ENCODE assay signal across 24 cellular contexts in the genomic region with DNA sequence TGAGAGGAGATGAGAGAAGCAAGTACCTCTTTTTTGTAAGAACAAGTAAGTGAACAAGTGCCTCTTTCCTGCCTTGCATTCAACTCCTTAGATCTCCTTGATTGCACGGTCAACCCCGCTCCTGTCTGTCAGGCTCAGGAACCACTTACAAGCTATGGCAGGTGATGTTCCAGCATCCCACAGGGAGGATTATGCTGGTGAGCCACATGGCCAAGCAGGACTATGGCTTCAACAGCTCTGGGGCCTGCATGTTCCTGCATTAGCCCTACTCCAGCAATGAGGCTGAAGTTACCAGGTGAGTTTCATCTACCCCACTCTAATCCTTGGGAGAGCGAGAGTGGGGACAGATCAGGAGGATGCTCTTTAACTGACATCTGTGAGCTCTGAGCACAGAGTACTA.
"Had no signal": no experiment of that assay in that cellular context is flagged by ENCODE, and none has a peak within 500 bp of the region (broad histone marks: within the 10 kb centered on the region; RNA-seq: fewer than 3 reads in every experiment).

No MANE protein-coding gene starts in this region.

- ATAC-seq: effector memory CD8-positive, alpha-beta T cell; gastroesophageal sphincter; left cardiac atrium; right cardiac atrium; stimulated activated naive B cell treated with anti-CD40 and anti-IgM and Interleukin-4, amounts not matched to agents 10 μg/mL and 1 μg/mL and 100 μg/mL, for 72 hours; stimulated activated naive CD8-positive, alpha-beta T cell treated with anti-CD3 and anti-CD28 coated beads, Interleukin-15, amount 100 ng/mL, for 72 hours had no signal

- H3K9me3 Mint-ChIP-seq: dendritic cell treated with granulocyte-macrophage colony-stimulating factor and Interleukin-4, amounts not matched to agents 40 ng/mL and 50 ng/mL, for 4 days; effector memory CD8-positive, alpha-beta T cell; immature natural killer cell; naive B cell; neural crest cell; stimulated activated naive B cell treated with anti-CD40 and anti-IgM and Interleukin-4, amounts not matched to agents 10 μg/mL and 1 μg/mL and 100 μg/mL, for 72 hours; stimulated activated naive CD8-positive, alpha-beta T cell treated with anti-CD3 and anti-CD28 coated beads, Interleukin-15, amount 100 ng/mL, for 72 hours had no signal

- H3K4me3 ChIP-seq: esophagus squamous epithelium, gastroesophageal sphincter, left ventricle myocardium inferior, lung, ovary, thoracic aorta, transverse colon had no signal

- H3K9me3 ChIP-seq: esophagus squamous epithelium, gastroesophageal sphincter, left ventricle myocardium inferior, ovary, thoracic aorta, transverse colon had no signal

- H3K27ac ChIP-seq: esophagus squamous epithelium, gastroesophageal sphincter, left ventricle myocardium inferior, ovary, thoracic aorta, transverse colon had no signal

- DNase-seq: effector memory CD8-positive, alpha-beta T cell; esophagus squamous epithelium; foreskin fibroblast; glutamatergic neuron; immature natural killer cell; kidney; left cardiac atrium; left ventricle myocardium inferior; mesenchymal stem cell; naive B cell; ovary; right cardiac atrium; stimulated activated CD4-positive, alpha-beta T cell treated with anti-CD3 and anti-CD28 coated beads, Interleukin-15, amount 100 ng/mL, for 24 hours; stimulated activated CD4-positive, alpha-beta T cell treated with anti-CD3 and anti-CD28 coated beads, Interleukin-1b, Interleukin-23, amount 100 ng/mL, for 48 hours; stimulated activated CD4-positive, alpha-beta T cell treated with anti-CD3 and anti-CD28 coated beads, Interleukin-4, amount 100 ng/mL, for 24 hours; stimulated activated naive B cell treated with anti-CD40 and anti-IgM and Interleukin-4, amounts not matched to agents 10 μg/mL and 1 μg/mL and 100 μg/mL, for 72 hours; stimulated activated naive CD8-positive, alpha-beta T cell treated with anti-CD3 and anti-CD28 coated beads, Interleukin-15, amount 100 ng/mL, for 72 hours; transverse colon had no signal

- H3K27me3 Mint-ChIP-seq: effector memory CD8-positive, alpha-beta T cell; naive B cell; stimulated activated naive CD8-positive, alpha-beta T cell treated with anti-CD3 and anti-CD28 coated beads, Interleukin-15, amount 100 ng/mL, for 72 hours had no signal

- H3K36me3 ChIP-seq: esophagus squamous epithelium, gastroesophageal sphincter, left ventricle myocardium inferior, ovary, thoracic aorta, transverse colon had no signal

- H3K27me3 ChIP-seq: gastroesophageal sphincter, ovary had no signal

- H3K27ac Mint-ChIP-seq: dendritic cell treated with granulocyte-macrophage colony-stimulating factor and Interleukin-4, amounts not matched to agents 40 ng/mL and 50 ng/mL, for 4 days; effector memory CD8-positive, alpha-beta T cell; naive B cell; progenitor cell of endocrine pancreas; stimulated activated naive B cell treated with anti-CD40 and anti-IgM and Interleukin-4, amounts not matched to agents 10 μg/mL and 1 μg/mL and 100 μg/mL, for 72 hours; stimulated activated naive CD8-positive, alpha-beta T cell treated with anti-CD3 and anti-CD28 coated beads, Interleukin-15, amount 100 ng/mL, for 72 hours had no signal

- H3K4me3 Mint-ChIP-seq: dendritic cell treated with granulocyte-macrophage colony-stimulating factor and Interleukin-4, amounts not matched to agents 40 ng/mL and 50 ng/mL, for 4 days; effector memory CD8-positive, alpha-beta T cell; immature natural killer cell; neural crest cell; stimulated activated naive B cell treated with anti-CD40 and anti-IgM and Interleukin-4, amounts not matched to agents 10 μg/mL and 1 μg/mL and 100 μg/mL, for 72 hours; stimulated activated naive CD8-positive, alpha-beta T cell treated with anti-CD3 and anti-CD28 coated beads, Interleukin-15, amount 100 ng/mL, for 72 hours had no signal
